Comparison of ENCODE assay signal across 9 cellular contexts in genomic region chr16:30211414-30211813, GRCh38. TPM values are rescaled to one million over a fixed set of nuclear protein-coding genes. Genes with fewer than 3 reads are reported as not detected.
A peak's percentile ranks its signal among the peaks of the same experiment; 100 is the strongest.
DNase-seq lines count a peak whose midpoint lies in the region; ATAC-seq and TF ChIP-seq lines count a peak whose summit lies in the region.
"Not testable (repeated sequence)": the region's sequence is repeated elsewhere in the genome, so short reads cannot be mapped to it uniquely, and the experiment has no call there.
"Had no signal": no experiment of that assay in that cellular context is flagged by ENCODE, and none has a peak within 500 bp of the region (broad histone marks: within the 10 kb centered on the region; RNA-seq: fewer than 3 reads in every experiment).

No MANE protein-coding gene starts in this region.

- CTCF ChIA-PET in CD4-positive, alpha-beta T cell (lab: Charles Lee); T-cell (lab: Charles Lee); activated CD8-positive, alpha-beta T cell treated with anti-CD3 and anti-CD28 coated beads for 36 hours (lab: Charles Lee): not testable (repeated sequence)

- not testable (repeated sequence) for H3K4me1 Mint-ChIP-seq in CD4-positive, alpha-beta T cell (ENCODE audit: low read depth); T-cell; activated CD8-positive, alpha-beta T cell treated with anti-CD3 and anti-CD28 coated beads for 36 hours (ENCODE audit: low read depth); activated T-cell treated with anti-CD3 and anti-CD28 coated beads, Interleukin-2, amount 50 U/mL, for 72 hours (ENCODE audit: low read depth); activated naive CD8-positive, alpha-beta T cell treated with anti-CD3 and anti-CD28 coated beads, Interleukin-2, amount 50 U/mL, for 24 hours; stimulated activated naive CD8-positive, alpha-beta T cell treated with anti-CD3 and anti-CD28 coated beads, Interleukin-15, amount 100 ng/mL, for 72 hours

- intact Hi-C loops in CD4-positive, alpha-beta T cell (cut with DNase I, micrococcal nuclease); activated CD8-positive, alpha-beta T cell treated with anti-CD3 and anti-CD28 coated beads for 36 hours (cut with micrococcal nuclease); mucosa of descending colon (cut with DNase I, micrococcal nuclease); psoas muscle (cut with DNase I): not testable (repeated sequence)

- not testable (repeated sequence) for DNase-seq in CD4-positive, alpha-beta T cell; T-cell; activated CD8-positive, alpha-beta T cell treated with anti-CD3 and anti-CD28 coated beads for 36 hours; activated T-cell treated with anti-CD3 and anti-CD28 coated beads, Interleukin-2, amount 50 U/mL, for 72 hours; activated naive CD8-positive, alpha-beta T cell treated with anti-CD3 and anti-CD28 coated beads, Interleukin-2, amount 50 U/mL, for 24 hours; mucosa of descending colon; psoas muscle; stimulated activated naive CD8-positive, alpha-beta T cell treated with anti-CD3 and anti-CD28 coated beads, Interleukin-15, amount 100 ng/mL, for 72 hours

- not testable (repeated sequence) for H3K36me3 ChIP-seq in mucosa of descending colon (ENCODE audit: low read depth); psoas muscle (ENCODE audit: insufficient read depth in 1 of 2, low read depth in 1 of 2)

- not testable (repeated sequence) for H3K27me3 Mint-ChIP-seq in CD4-positive, alpha-beta T cell; T-cell; activated CD8-positive, alpha-beta T cell treated with anti-CD3 and anti-CD28 coated beads for 36 hours; activated T-cell treated with anti-CD3 and anti-CD28 coated beads, Interleukin-2, amount 50 U/mL, for 72 hours (ENCODE audit: low read depth); activated naive CD8-positive, alpha-beta T cell treated with anti-CD3 and anti-CD28 coated beads, Interleukin-2, amount 50 U/mL, for 24 hours; stimulated activated naive CD8-positive, alpha-beta T cell treated with anti-CD3 and anti-CD28 coated beads, Interleukin-15, amount 100 ng/mL, for 72 hours

- not testable (repeated sequence) for TF ChIP-seq CTCF in CD4-positive, alpha-beta T cell (IDR thresholded peaks at IDR 0.05); activated CD8-positive, alpha-beta T cell treated with anti-CD3 and anti-CD28 coated beads for 36 hours (IDR thresholded peaks at IDR 0.05); mucosa of descending colon (IDR thresholded peaks at IDR 0.05); psoas muscle (IDR thresholded peaks at IDR 0.05)

- not testable (repeated sequence) for H3K4me3 ChIP-seq in mucosa of descending colon, psoas muscle

- H3K27ac Mint-ChIP-seq in CD4-positive, alpha-beta T cell; T-cell; activated CD8-positive, alpha-beta T cell treated with anti-CD3 and anti-CD28 coated beads for 36 hours; activated T-cell treated with anti-CD3 and anti-CD28 coated beads, Interleukin-2, amount 50 U/mL, for 72 hours; activated naive CD8-positive, alpha-beta T cell treated with anti-CD3 and anti-CD28 coated beads, Interleukin-2, amount 50 U/mL, for 24 hours; stimulated activated naive CD8-positive, alpha-beta T cell treated with anti-CD3 and anti-CD28 coated beads, Interleukin-15, amount 100 ng/mL, for 72 hours: not testable (repeated sequence)

- no CpG with 5 or more reads among the region's 4 CpGs for WGBS in psoas muscle, 3 donors

- not testable (repeated sequence) for H3K27me3 ChIP-seq in CD4-positive, alpha-beta T cell (ENCODE audit: control insufficient read depth, insufficient read depth, low read length); psoas muscle (ENCODE audit: insufficient read depth in 3 of 3, low read length in 2 of 3)

- ATAC-seq in CD4-positive, alpha-beta T cell (ENCODE audit: poor library complexity), result peak; percentile 65
- peak; percentile 36 to 77 (median 60) for ATAC-seq in T-cell (replicated peaks in 1 of 4)
- peak; percentile 63 for ATAC-seq in activated CD8-positive, alpha-beta T cell treated with anti-CD3 and anti-CD28 coated beads for 36 hours
- peak; percentile 14 to 59 for ATAC-seq in activated T-cell treated with anti-CD3 and anti-CD28 coated beads, Interleukin-2, amount 50 U/mL, for 72 hours (replicated peaks in 1 of 2)
- ATAC-seq in activated naive CD8-positive, alpha-beta T cell treated with anti-CD3 and anti-CD28 coated beads, Interleukin-2, amount 50 U/mL, for 24 hours, result peak; percentile 29
- peak; percentile 17 for ATAC-seq in mucosa of descending colon
- peak; percentile 88 to 92 (median 89) for ATAC-seq in psoas muscle
- peak; percentile 74 for ATAC-seq in stimulated activated naive CD8-positive, alpha-beta T cell treated with anti-CD3 and anti-CD28 coated beads, Interleukin-15, amount 100 ng/mL, for 72 hours

- H3K36me3 Mint-ChIP-seq in CD4-positive, alpha-beta T cell (ENCODE audit: low read depth); T-cell; activated CD8-positive, alpha-beta T cell treated with anti-CD3 and anti-CD28 coated beads for 36 hours (ENCODE audit: low read depth); activated T-cell treated with anti-CD3 and anti-CD28 coated beads, Interleukin-2, amount 50 U/mL, for 72 hours (ENCODE audit: insufficient read depth in 2 of 2); activated naive CD8-positive, alpha-beta T cell treated with anti-CD3 and anti-CD28 coated beads, Interleukin-2, amount 50 U/mL, for 24 hours (ENCODE audit: low read depth): not testable (repeated sequence)

- POLR2A ChIA-PET in CD4-positive, alpha-beta T cell (lab: Charles Lee); T-cell (lab: Charles Lee); activated CD8-positive, alpha-beta T cell treated with anti-CD3 and anti-CD28 coated beads for 36 hours (lab: Charles Lee): not testable (repeated sequence)

- H3K4me3 Mint-ChIP-seq in CD4-positive, alpha-beta T cell; T-cell; activated CD8-positive, alpha-beta T cell treated with anti-CD3 and anti-CD28 coated beads for 36 hours; activated T-cell treated with anti-CD3 and anti-CD28 coated beads, Interleukin-2, amount 50 U/mL, for 72 hours; activated naive CD8-positive, alpha-beta T cell treated with anti-CD3 and anti-CD28 coated beads, Interleukin-2, amount 50 U/mL, for 24 hours; stimulated activated naive CD8-positive, alpha-beta T cell treated with anti-CD3 and anti-CD28 coated beads, Interleukin-15, amount 100 ng/mL, for 72 hours: not testable (repeated sequence)

- not testable (repeated sequence) for H3K9me3 ChIP-seq in CD4-positive, alpha-beta T cell (ENCODE audit: control insufficient read depth, low read length); mucosa of descending colon; psoas muscle

- not testable (repeated sequence) for H3K9me3 Mint-ChIP-seq in CD4-positive, alpha-beta T cell; T-cell; activated CD8-positive, alpha-beta T cell treated with anti-CD3 and anti-CD28 coated beads for 36 hours; activated T-cell treated with anti-CD3 and anti-CD28 coated beads, Interleukin-2, amount 50 U/mL, for 72 hours; activated naive CD8-positive, alpha-beta T cell treated with anti-CD3 and anti-CD28 coated beads, Interleukin-2, amount 50 U/mL, for 24 hours; stimulated activated naive CD8-positive, alpha-beta T cell treated with anti-CD3 and anti-CD28 coated beads, Interleukin-15, amount 100 ng/mL, for 72 hours

- H3K4me1 ChIP-seq in mucosa of descending colon (ENCODE audit: low read depth); psoas muscle: not testable (repeated sequence)

- H3K27ac ChIP-seq in CD4-positive, alpha-beta T cell (ENCODE audit: low read depth, low read length); psoas muscle: not testable (repeated sequence)

RNA-seq across cellular contexts. Expression of gene SULT1A3, which starts 12.4 kb away (rescaled TPM):
- 10 to 100 TPM; 15.0 to 16.1 TPM for total RNA-seq in CD4-positive, alpha-beta T cell
- total RNA-seq in T-cell, result 10 to 100 TPM; 25.8 to 42.6 (median 30.8) TPM
- 10 to 100 TPM; 14.8 to 18.0 TPM for total RNA-seq in activated CD8-positive, alpha-beta T cell treated with anti-CD3 and anti-CD28 coated beads for 36 hours
- 10 to 100 TPM; 16.6 to 20.1 TPM for total RNA-seq in activated T-cell treated with anti-CD3 and anti-CD28 coated beads, Interleukin-2, amount 50 U/mL, for 72 hours
- total RNA-seq in mucosa of descending colon, result 10 to 100 TPM; 37.1 to 96.5 (median 66.7) TPM
- 1 to 10 TPM; 4.2 to 5.5 (median 4.7) TPM for total RNA-seq in psoas muscle
- 1 to 10 TPM; 2.7 to 4.6 (median 3.4) TPM for polyA plus RNA-seq in psoas muscle

RNA-seq across cellular contexts. Expression of gene SLX1A, which starts 17.7 kb away (rescaled TPM):
- 10 to 100 TPM; 18.4 to 28.0 TPM for total RNA-seq in CD4-positive, alpha-beta T cell
- 100 to 1,000 TPM in 2 of 5 donors, 10 to 100 TPM in 3; 31.6 to 114 (median 86.4) TPM for total RNA-seq in T-cell
- total RNA-seq in activated CD8-positive, alpha-beta T cell treated with anti-CD3 and anti-CD28 coated beads for 36 hours, result 100 to 1,000 TPM; 116 to 129 TPM
- 100 to 1,000 TPM in 1 of 2 donors, 10 to 100 TPM in 1; 48.1 to 129 TPM for total RNA-seq in activated T-cell treated with anti-CD3 and anti-CD28 coated beads, Interleukin-2, amount 50 U/mL, for 72 hours
- 100 to 1,000 TPM in 1 of 3 donors, 10 to 100 TPM in 2; 52.8 to 100 (median 68.0) TPM for total RNA-seq in mucosa of descending colon
- total RNA-seq in psoas muscle, result 10 to 100 TPM; 21.6 to 45.2 (median 38.3) TPM
- polyA plus RNA-seq in psoas muscle, result 10 to 100 TPM in 2 of 3 donors, 1 to 10 TPM in 1; 9.2 to 43.3 (median 31.0) TPM

RNA-seq across cellular contexts. Expression of gene BOLA2B, which starts 17.9 kb away (rescaled TPM):
- total RNA-seq in CD4-positive, alpha-beta T cell, result 10 to 100 TPM; 41.3 to 46.3 TPM
- 100 to 1,000 TPM in 3 of 5 donors, 10 to 100 TPM in 2; 47.0 to 115 (median 100) TPM for total RNA-seq in T-cell
- 100 to 1,000 TPM; 248 to 254 TPM for total RNA-seq in activated CD8-positive, alpha-beta T cell treated with anti-CD3 and anti-CD28 coated beads for 36 hours
- 10 to 100 TPM; 73.7 to 87.3 TPM for total RNA-seq in activated T-cell treated with anti-CD3 and anti-CD28 coated beads, Interleukin-2, amount 50 U/mL, for 72 hours
- total RNA-seq in mucosa of descending colon, result 100 to 1,000 TPM in 2 of 3 donors, 10 to 100 TPM in 1; 67.8 to 187 (median 152) TPM
- total RNA-seq in psoas muscle, result 10 to 100 TPM; 54.0 to 69.1 (median 60.3) TPM
- 100 to 1,000 TPM; 177 to 700 (median 243) TPM for polyA plus RNA-seq in psoas muscle

RNA-seq across cellular contexts. Expression of gene CORO1A, which starts 28.0 kb away (rescaled TPM):
- 100 to 1,000 TPM; 411 to 416 TPM for total RNA-seq in CD4-positive, alpha-beta T cell
- total RNA-seq in T-cell (1,000 to 10,000 TPM in 2 of 5 donors, 100 to 1,000 TPM in 3; 708 to 1,286 (median 987) TPM), mucosa of descending colon (10 to 100 TPM; 24.2 to 42.0 (median 25.2) TPM), psoas muscle (1 to 10 TPM; 4.0 to 6.8 (median 6.3) TPM)
- total RNA-seq in activated CD8-positive, alpha-beta T cell treated with anti-CD3 and anti-CD28 coated beads for 36 hours, result 1,000 to 10,000 TPM; 1,130 to 1,151 TPM
- 100 to 1,000 TPM; 843 to 987 TPM for total RNA-seq in activated T-cell treated with anti-CD3 and anti-CD28 coated beads, Interleukin-2, amount 50 U/mL, for 72 hours
- polyA plus RNA-seq in psoas muscle, result 1 to 10 TPM; 2.7 to 6.5 (median 3.0) TPM

RNA-seq across cellular contexts. Expression of gene NPIPB13, which starts 36.9 kb away (rescaled TPM):
- total RNA-seq in CD4-positive, alpha-beta T cell, result 10 to 100 TPM; 10.8 to 12.2 TPM
- 10 to 100 TPM; 15.7 to 43.6 (median 29.2) TPM for total RNA-seq in T-cell
- 10 to 100 TPM; 14.7 to 20.7 TPM for total RNA-seq in activated CD8-positive, alpha-beta T cell treated with anti-CD3 and anti-CD28 coated beads for 36 hours
- 10 to 100 TPM; 18.5 to 20.4 TPM for total RNA-seq in activated T-cell treated with anti-CD3 and anti-CD28 coated beads, Interleukin-2, amount 50 U/mL, for 72 hours
- total RNA-seq in mucosa of descending colon, result 10 to 100 TPM; 15.3 to 28.5 (median 21.7) TPM
- 1 to 10 TPM; 3.0 to 6.5 (median 5.0) TPM for total RNA-seq in psoas muscle
- 1 to 10 TPM; 1.8 to 2.2 (median 2.0) TPM for polyA plus RNA-seq in psoas muscle
- polyA plus RNA-seq: CD14-positive monocyte had no signal

Comparison
In these comparisons a context has a peak if more than half of its experiments do, and no peak if none do; other contexts are left out.
1. ATAC-seq: peak in every context shown above with its lines; median percentile 89 in psoas muscle; 74 in stimulated activated naive CD8-positive, alpha-beta T cell treated with anti-CD3 and anti-CD28 coated beads, Interleukin-15, amount 100 ng/mL, for 72 hours; 65 in CD4-positive, alpha-beta T cell; 63 in activated CD8-positive, alpha-beta T cell treated with anti-CD3 and anti-CD28 coated beads for 36 hours; 60 in T-cell; 36 in activated T-cell treated with anti-CD3 and anti-CD28 coated beads, Interleukin-2, amount 50 U/mL, for 72 hours; 29 in activated naive CD8-positive, alpha-beta T cell treated with anti-CD3 and anti-CD28 coated beads, Interleukin-2, amount 50 U/mL, for 24 hours; 17 in mucosa of descending colon.